In genomic region chr3:65786891-65787290, GRCh38 we compare ENCODE assay signal across 19 cellular contexts.
DNase-seq lines count a peak whose midpoint lies in the region; TF ChIP-seq lines count a peak whose summit lies in the region.
"Had no signal": no experiment of that assay in that cellular context is flagged by ENCODE, and none has a peak within 500 bp of the region (broad histone marks: within the 10 kb centered on the region; RNA-seq: fewer than 3 reads in every experiment).

No MANE protein-coding gene starts in this region.

- H3K36me3 ChIP-seq in Loucy (ENCODE audit: insufficient read depth, low read length) (no peaks in the 10 kb centered on the region), mesodermal cell (ENCODE audit: control insufficient read depth, insufficient read depth, low read length) (no peaks in the 10 kb centered on the region), spleen (no peaks in the 10 kb centered on the region), SK-N-SH (replicated peaks in 1 of 2; ENCODE audit: control insufficient read depth in 1 of 2, insufficient read depth in 2 of 2, low read length in 1 of 2) (no peaks in the 10 kb centered on the region)
- H3K36me3 ChIP-seq: MG63 had no signal

- no peak for TF ChIP-seq CTCF in H9 (conservative IDR thresholded peaks at IDR 0.05)
- no peak for TF ChIP-seq CTCF in Loucy (conservative IDR thresholded peaks at IDR 0.05; ENCODE audit: low read length)
- TF ChIP-seq CTCF in spleen (IDR thresholded peaks at IDR 0.05 in 8 of 11, conservative IDR thresholded peaks at IDR 0.05 in 3 of 11): no peak
- no peak for TF ChIP-seq CTCF in SK-N-SH (IDR thresholded peaks at IDR 0.05)

- no peak for TF ChIP-seq EP300 in SK-N-SH (IDR thresholded peaks at IDR 0.05; ENCODE audit: borderline replicate concordance in 1 of 2, low read depth in 1 of 2, low read length in 1 of 2)

- no peak overlapping the region for H4K8ac ChIP-seq in H9 (replicated peaks; ENCODE audit: insufficient read length, low read depth, low read length)

- H3K23me2 ChIP-seq in H9 (ENCODE audit: insufficient read length, low read depth, low read length, poor library complexity, severe bottlenecking): no peaks in the 10 kb centered on the region

- CTCF ChIA-PET in SK-N-SH (lab: Yijun Ruan, JAX): interaction anchor here (1.4 to 7.1 kb wide), 3 partner anchors 24 to 409 kb away, joined by 3 to 70 read pairs (median 3); no protein-coding TSS in a partner anchor

- H3K56ac ChIP-seq in H9 (ENCODE audit: insufficient read length, low read depth, low read length): no peak overlapping the region

- H2BK15ac ChIP-seq in H9 (ENCODE audit: low read depth, low read length): no peak overlapping the region

- no peak overlapping the region for H3K4ac ChIP-seq in H9 (ENCODE audit: low read depth, low read length)

- no peaks in the 10 kb centered on the region for H3K36me3 Mint-ChIP-seq in H9 (ENCODE audit: insufficient read depth in 1 of 3, low read depth in 3 of 3)
- H3K36me3 Mint-ChIP-seq: CD4-positive, CD25-positive, alpha-beta regulatory T cell had no signal

- WGBS in H9 (ENCODE audit: extremely low coverage, insufficient read length, low lambda C conversion rate): no CpG with 5 or more reads among the region's 3 CpGs
- 97 to 100% methylated on average over 2 to 3 of the region's 3 CpGs for WGBS in mesodermal cell (ENCODE audit: insufficient coverage in 2 of 2), 2 experiments
- WGBS in spleen, 5 donors: 80 to 92% (median 84%) methylated on average over 3 of the region's 3 CpGs
- WGBS in SK-N-SH (ENCODE audit: low lambda C conversion rate): 93% methylated on average over 3 of the region's 3 CpGs

- peak overlapping the region in 2 of 3 experiments; percentile 0 to 70; a peak in 2 of 7 replicates for H3K27ac Mint-ChIP-seq in H9
- H3K27ac Mint-ChIP-seq: CD4-positive, CD25-positive, alpha-beta regulatory T cell had no signal

- H3K4me1 ChIP-seq in H9 (ENCODE audit: insufficient read depth, low read length): no peaks in the 10 kb centered on the region
- H3K4me1 ChIP-seq in Loucy (ENCODE audit: insufficient read depth, low read length, poor library complexity, severe bottlenecking): peaks cover 22% of the 10 kb centered on the region
- peaks cover 3% of the 10 kb centered on the region for H3K4me1 ChIP-seq in mesodermal cell (ENCODE audit: control insufficient read depth, insufficient read depth, low read length, poor library complexity, severe bottlenecking)
- peaks cover 0 to 29% (median 8%) of the 10 kb centered on the region in 6 donors for H3K4me1 ChIP-seq in spleen
- no peaks in the 10 kb centered on the region; a peak in 1 of 4 replicates for H3K4me1 ChIP-seq in SK-N-SH (ENCODE audit: control insufficient read depth in 1 of 2, insufficient read depth in 2 of 2, low read depth in 1 of 2, low read length in 1 of 2)

- no peak overlapping the region for H3K4me2 ChIP-seq in H9 (ENCODE audit: insufficient read depth, insufficient read length, low read length)
- peak overlapping the region; percentile 73 for H3K4me2 ChIP-seq in Loucy (ENCODE audit: low read depth, low read length, poor library complexity, severe bottlenecking)
- H3K4me2 ChIP-seq in SK-N-SH: no peak overlapping the region

- no peak overlapping the region for H3K9ac ChIP-seq in H9 (ENCODE audit: extremely low read depth, insufficient read length, low read length)
- peak overlapping the region; percentile 33 for H3K9ac ChIP-seq in Loucy (ENCODE audit: low read depth, low read length, poor library complexity, severe bottlenecking)
- no peak overlapping the region for H3K9ac ChIP-seq in SK-N-SH

- no peak overlapping the region for H3K4me3 Mint-ChIP-seq in H9
- H3K4me3 Mint-ChIP-seq: CD4-positive, CD25-positive, alpha-beta regulatory T cell had no signal

- H4K20me1 ChIP-seq in H9 (ENCODE audit: control insufficient read depth, insufficient read depth, insufficient read length) (no peaks in the 10 kb centered on the region), Loucy (ENCODE audit: insufficient read depth, low read length, poor library complexity, severe bottlenecking) (no peaks in the 10 kb centered on the region), SK-N-SH (ENCODE audit: insufficient read depth) (no peaks in the 10 kb centered on the region)

- no peaks in the 10 kb centered on the region for H3K79me2 ChIP-seq in H9 (ENCODE audit: insufficient read depth, low read length)
- no peaks in the 10 kb centered on the region for H3K79me2 ChIP-seq in Loucy (ENCODE audit: insufficient read depth, low read length)
- peaks cover 15% of the 10 kb centered on the region; the same call in 1 of the 2 replicates for H3K79me2 ChIP-seq in SK-N-SH (ENCODE audit: insufficient read depth)

- H2BK5ac ChIP-seq in H9 (ENCODE audit: insufficient read length, low read length): no peak overlapping the region

- H3K23ac ChIP-seq in H9 (ENCODE audit: insufficient read length, low read depth, low read length): no peak overlapping the region

- no peak overlapping the region for H2BK12ac ChIP-seq in H9 (ENCODE audit: insufficient read length, low read depth, low read length)

- H3K9me2 ChIP-seq in Loucy (replicated peaks; ENCODE audit: low read depth, low read length): no peaks in the 10 kb centered on the region
- H3K9me2 ChIP-seq in SK-N-SH: no peaks in the 10 kb centered on the region

- no peak overlapping the region for H3T11ph ChIP-seq in H9 (ENCODE audit: low read length)

- H3K9me3 Mint-ChIP-seq in H9: no peaks in the 10 kb centered on the region

- H2AFZ ChIP-seq in H9 (ENCODE audit: low read length): no peak overlapping the region
- H2AFZ ChIP-seq in Loucy (ENCODE audit: low read length): no peak overlapping the region
- no peak overlapping the region for H2AFZ ChIP-seq in SK-N-SH (ENCODE audit: low read depth)

- H3F3A ChIP-seq in Loucy (ENCODE audit: low read depth) (no peaks in the 10 kb centered on the region), SK-N-SH (replicated peaks; ENCODE audit: insufficient read depth) (peaks cover 9% of the 10 kb centered on the region)

- H3K9me3 ChIP-seq in H9 (ENCODE audit: control insufficient read depth, low read depth, low read length) (no peaks in the 10 kb centered on the region), Loucy (ENCODE audit: insufficient read depth, low read depth, low read length) (no peaks in the 10 kb centered on the region), mesodermal cell (ENCODE audit: control insufficient read depth, low read length) (no peaks in the 10 kb centered on the region), spleen (no peaks in the 10 kb centered on the region), SK-N-SH (no peaks in the 10 kb centered on the region)
- H3K9me3 ChIP-seq: MG63 had no signal

- H3K4me3 ChIP-seq in Loucy (ENCODE audit: low read length, poor library complexity, severe bottlenecking) (peak overlapping the region; percentile 50), mesodermal cell (ENCODE audit: extremely low read depth, insufficient read depth, low read length, poor library complexity, severe bottlenecking) (no peak overlapping the region), spleen (no peak overlapping the region), SK-N-SH (ENCODE audit: low read depth in 2 of 2, low read length in 1 of 2) (no peak overlapping the region)
- H3K4me3 ChIP-seq: MG63 had no signal

- TF ChIP-seq RAD21 in SK-N-SH (IDR thresholded peaks at IDR 0.05; ENCODE audit: low read length): no peak

- no peak for TF ChIP-seq POLR2A in spleen (IDR thresholded peaks at IDR 0.05)

- H3K18ac ChIP-seq in H9 (ENCODE audit: insufficient read length, low read depth, low read length): no peak overlapping the region

- peaks cover 4 to 8% of the 10 kb centered on the region in 2 experiments; a peak in 1 of 4 replicates for H3K4me1 Mint-ChIP-seq in H9
- H3K4me1 Mint-ChIP-seq: CD4-positive, CD25-positive, alpha-beta regulatory T cell had no signal

- DNase-seq in H9 (no peak), spleen (no peak), T-helper 9 cell (no peak), SK-N-SH (no peak)
- DNase-seq in activated effector memory CD4-positive, alpha-beta T cell treated with anti-CD3 and anti-CD28 coated beads, Interleukin-2, amount 50 U/mL, for 16 hours: no peak
- DNase-seq: CD4-positive, CD25-positive, alpha-beta regulatory T cell; COR-L47; DMS153; GDM1; GOT3; Kasumi-1; MG63; NCI-H1417; NCI-H2081 treated with DMSO at 0.1 percent for 48 hours; NCI-H446 treated with DMSO at 0.1 percent for 48 hours; NCI-H526 treated with DMSO at 0.1 percent for 48 hours; Right ventricle myocardium superior had no signal

- no peak overlapping the region for H2AK5ac ChIP-seq in H9 (ENCODE audit: insufficient read length, low read length)

- no peak overlapping the region for H2BK20ac ChIP-seq in H9 (ENCODE audit: low read depth, low read length, poor library complexity, severe bottlenecking)

- H4K91ac ChIP-seq in H9 (ENCODE audit: insufficient read length, low read depth, low read length): no peak overlapping the region

- intact Hi-C loops in spleen (cut with DNase I; ENCODE audit: low total_unique reads): loop anchor here (10.0 kb wide), 2 partner anchors 248 to 348 kb away; partner anchors contain the start of gene MAGI1

- no peak overlapping the region for H3K14ac ChIP-seq in H9 (ENCODE audit: insufficient read depth, low read length)

- H3K27me3 ChIP-seq in H9 (ENCODE audit: insufficient read depth, low read length) (no peaks in the 10 kb centered on the region), Loucy (ENCODE audit: insufficient read depth, low read length, poor library complexity, severe bottlenecking) (no peaks in the 10 kb centered on the region), spleen (replicated peaks in 1 of 7) (no peaks in the 10 kb centered on the region), SK-N-SH (ENCODE audit: insufficient read depth) (no peaks in the 10 kb centered on the region)
- H3K27me3 ChIP-seq: MG63 had no signal

- H2BK120ac ChIP-seq in H9 (ENCODE audit: low read depth, low read length, poor library complexity, severe bottlenecking): no peak overlapping the region

- POLR2A ChIA-PET in SK-N-SH (lab: Yijun Ruan, JAX): no interaction called here

- H3K79me1 ChIP-seq in H9 (ENCODE audit: insufficient read depth, low read depth, low read length, poor library complexity, severe bottlenecking): no peaks in the 10 kb centered on the region

- no peak overlapping the region for H4K5ac ChIP-seq in H9 (ENCODE audit: insufficient read length, low read depth, low read length)

- H3K27ac ChIP-seq in H9 (ENCODE audit: insufficient read length, low read depth, low read length) (no peak overlapping the region), mesodermal cell (ENCODE audit: low read depth, low read length, severe bottlenecking) (peak overlapping the region; percentile 16), spleen (peak overlapping the region in 6 of 8 donors; percentile 40 to 77 (median 66)), SK-N-SH (ENCODE audit: low read depth in 2 of 2, low read length in 1 of 2) (no peak overlapping the region)

- no peaks in the 10 kb centered on the region for H3K27me3 Mint-ChIP-seq in H9 (ENCODE audit: low read depth)
- H3K27me3 Mint-ChIP-seq: CD4-positive, CD25-positive, alpha-beta regulatory T cell had no signal

TF ChIP-seq in SK-N-SH, 30 proteins besides CTCF, POLR2A, EP300 and RAD21 (continues in another document):
- TF ChIP-seq ELF1 (IDR thresholded peaks at IDR 0.05): no peak

Comparison
In these comparisons a context has a peak if more than half of its experiments do, and no peak if none do; other contexts are left out.
1. H3K27ac ChIP-seq: peak in mesodermal cell (single experiment) and spleen (6 of 8); none in H9 (single experiment) and SK-N-SH (0 of 2).